In genomic region chr19:10611907-10612306, GRCh38 we compare ENCODE assay signal across 19 cellular contexts. TPM values are rescaled to one million over a fixed set of nuclear protein-coding genes. Genes with fewer than 3 reads are reported as not detected.
DNase-seq lines count a peak whose midpoint lies in the region; ATAC-seq and TF ChIP-seq lines count a peak whose summit lies in the region.
"Had no signal": no experiment of that assay in that cellular context is flagged by ENCODE, and none has a peak within 500 bp of the region (broad histone marks: within the 10 kb centered on the region; RNA-seq: fewer than 3 reads in every experiment).

No MANE protein-coding gene starts in this region.

- peaks cover 9% of the 10 kb centered on the region for H3K36me3 Mint-ChIP-seq in T-helper 2 cell treated with Interferon-gamma antibody and Interleukin-4, amounts not matched to agents 5 μg/mL and 100 μg/mL, for 36 hours (ENCODE audit: low read depth)
- H3K36me3 Mint-ChIP-seq: activated naive CD8-positive, alpha-beta T cell had no signal

- H3K36me3 ChIP-seq in heart left ventricle (no peaks in the 10 kb centered on the region), adrenal gland (replicated peaks in 1 of 2) (no peaks in the 10 kb centered on the region), neutrophil (peaks cover 38% of the 10 kb centered on the region), tibial nerve (no peaks in the 10 kb centered on the region)
- H3K36me3 ChIP-seq: breast epithelium had no signal

- no peak for ATAC-seq in heart left ventricle
- ATAC-seq: activated T-cell treated with anti-CD3 and anti-CD28 coated beads, Interleukin-2, amount 50 U/mL, for 72 hours had no signal

- peaks cover 8% of the 10 kb centered on the region for H3K4me1 Mint-ChIP-seq in T-helper 2 cell treated with Interferon-gamma antibody and Interleukin-4, amounts not matched to agents 5 μg/mL and 100 μg/mL, for 36 hours (ENCODE audit: low read depth)

- H3K4me1 ChIP-seq in heart left ventricle (peaks cover 7 to 50% (median 36%) of the 10 kb centered on the region in 12 donors), adrenal gland (replicated peaks in 1 of 2) (peaks cover 13 to 23% of the 10 kb centered on the region in 2 donors), neutrophil (ENCODE audit: control insufficient read depth in 1 of 2, insufficient read depth in 1 of 2, low read depth in 1 of 2, low read length in 1 of 2) (peaks cover 39 to 45% of the 10 kb centered on the region in 2 experiments), tibial nerve (peaks cover 0 to 62% (median 34%) of the 10 kb centered on the region in 4 donors)

- no peak for TF ChIP-seq EP300 in tibial nerve (IDR thresholded peaks at IDR 0.05)

- H3K27ac ChIP-seq in heart left ventricle (peak overlapping the region in 11 of 12 donors; percentile 66 to 85 (median 81)), adrenal gland (peak overlapping the region in 3 of 5 donors; percentile 1 to 67 (median 57)), neutrophil (peak overlapping the region; percentile 61), tibial nerve (peak overlapping the region; percentile 65 to 93 (median 80))
- H3K27ac ChIP-seq: VCaP had no signal

- no peaks in the 10 kb centered on the region for H3K27me3 Mint-ChIP-seq in T-helper 2 cell treated with Interferon-gamma antibody and Interleukin-4, amounts not matched to agents 5 μg/mL and 100 μg/mL, for 36 hours (ENCODE audit: low read depth)
- H3K27me3 Mint-ChIP-seq: activated CD4-positive, alpha-beta memory T cell treated with anti-CD3 and anti-CD28 coated beads, Interleukin-2, amount 10 ng/mL, durations not matched to agents 7 days and 5 days; activated naive CD8-positive, alpha-beta T cell had no signal

- intact Hi-C loops in heart left ventricle (cut with DNase I) (loop anchor here in 1 of 10 donors (1.0 kb wide), 1 partner anchor 13 kb away; the partner anchor contains the start of gene SLC44A2), cardiac septum (cut with DNase I) (loop anchor here (1.0 kb wide), 1 partner anchor 13 kb away; the partner anchor contains the start of gene SLC44A2), adrenal gland (cut with DNase I) (no loop called here)

- DNase-seq in heart left ventricle (no peak), cardiac septum (ENCODE audit: low spot score) (no peak), adrenal gland (no peak), tibial nerve (ENCODE audit: low spot score in 2 of 2) (no peak), 8988T (no peak), GM10248 (ENCODE audit: extremely low spot score) (no peak)
- DNase-seq in T-helper 2 cell treated with Interferon-gamma antibody and Interleukin-4, amounts not matched to agents 5 μg/mL and 100 μg/mL, for 36 hours (ENCODE audit: low spot score) = no peak
- DNase-seq: activated CD4-positive, alpha-beta memory T cell treated with anti-CD3 and anti-CD28 coated beads, Interleukin-2, amount 10 ng/mL, durations not matched to agents 7 days and 5 days; activated T-cell treated with anti-CD3 and anti-CD28 coated beads, Interleukin-2, amount 50 U/mL, for 72 hours; DMS79; Kasumi-1; mesendoderm; NCI-H1436; NK-92 treated with Interleukin-12 subunit alpha and Interleukin-12 subunit beta, amount 100 ng/mL, for 24 hours; SW 1271 had no signal

- no peaks in the 10 kb centered on the region for H3K27me3 ChIP-seq in heart left ventricle
- H3K27me3 ChIP-seq in adrenal gland = no peaks in the 10 kb centered on the region
- H3K27me3 ChIP-seq in neutrophil = no peaks in the 10 kb centered on the region
- no peaks in the 10 kb centered on the region for H3K27me3 ChIP-seq in tibial nerve
- H3K27me3 ChIP-seq: breast epithelium had no signal

- no peaks in the 10 kb centered on the region for H3K9me3 Mint-ChIP-seq in T-helper 2 cell treated with Interferon-gamma antibody and Interleukin-4, amounts not matched to agents 5 μg/mL and 100 μg/mL, for 36 hours
- H3K9me3 Mint-ChIP-seq: activated CD4-positive, alpha-beta memory T cell treated with anti-CD3 and anti-CD28 coated beads, Interleukin-2, amount 10 ng/mL, durations not matched to agents 7 days and 5 days; activated T-cell treated with anti-CD3 and anti-CD28 coated beads, Interleukin-2, amount 50 U/mL, for 72 hours had no signal

- H3K4me3 ChIP-seq in heart left ventricle (no peak overlapping the region), adrenal gland (no peak overlapping the region), neutrophil (ENCODE audit: low read depth in 1 of 2, low read length in 1 of 2) (no peak overlapping the region), tibial nerve (no peak overlapping the region)

- no peaks in the 10 kb centered on the region for H3K9me3 ChIP-seq in heart left ventricle
- H3K9me3 ChIP-seq in adrenal gland (replicated peaks in 1 of 3) = no peaks in the 10 kb centered on the region
- no peaks in the 10 kb centered on the region for H3K9me3 ChIP-seq in neutrophil
- no peaks in the 10 kb centered on the region for H3K9me3 ChIP-seq in tibial nerve
- H3K9me3 ChIP-seq: breast epithelium had no signal

- no peak overlapping the region for H3K4me3 Mint-ChIP-seq in T-helper 2 cell treated with Interferon-gamma antibody and Interleukin-4, amounts not matched to agents 5 μg/mL and 100 μg/mL, for 36 hours
- H3K4me3 Mint-ChIP-seq: activated CD4-positive, alpha-beta memory T cell treated with anti-CD3 and anti-CD28 coated beads, Interleukin-2, amount 10 ng/mL, durations not matched to agents 7 days and 5 days; activated naive CD8-positive, alpha-beta T cell; activated T-cell treated with anti-CD3 and anti-CD28 coated beads, Interleukin-2, amount 50 U/mL, for 72 hours had no signal

- 78 to 85% (median 84%) methylated on average over 5 of the region's 5 CpGs for WGBS in heart left ventricle, 4 donors
- 63 to 75% (median 67%) methylated on average over 5 of the region's 5 CpGs for WGBS in adrenal gland, 4 donors
- 63 to 69% methylated on average over 5 of the region's 5 CpGs for WGBS in tibial nerve, 2 donors

- TF ChIP-seq POLR2A in heart left ventricle (IDR thresholded peaks at IDR 0.05) = no peak
- TF ChIP-seq POLR2A in adrenal gland (IDR thresholded peaks at IDR 0.05) = no peak
- no peak for TF ChIP-seq POLR2A in tibial nerve (IDR thresholded peaks at IDR 0.05)

- CTCF ChIA-PET in GM10248 (lab: Yijun Ruan, JAX) = interaction anchor here (1.2 to 2.3 kb wide), 4 partner anchors 17 to 35 kb away, joined by 3 to 16 read pairs (median 11); no protein-coding TSS in a partner anchor

- POLR2A ChIA-PET in GM10248 (lab: Yijun Ruan, JAX) = interaction anchor here (0.6 kb wide), 1 partner anchor 50 kb away, joined by 5 read pairs; no protein-coding TSS in a partner anchor

- no peak overlapping the region for H3K27ac Mint-ChIP-seq in T-helper 2 cell treated with Interferon-gamma antibody and Interleukin-4, amounts not matched to agents 5 μg/mL and 100 μg/mL, for 36 hours
- H3K27ac Mint-ChIP-seq: activated CD4-positive, alpha-beta memory T cell treated with anti-CD3 and anti-CD28 coated beads, Interleukin-2, amount 10 ng/mL, durations not matched to agents 7 days and 5 days; activated T-cell treated with anti-CD3 and anti-CD28 coated beads, Interleukin-2, amount 50 U/mL, for 72 hours had no signal

- TF ChIP-seq CTCF in heart left ventricle (IDR thresholded peaks at IDR 0.05) (no peak), adrenal gland (IDR thresholded peaks at IDR 0.05) (no peak), neutrophil (IDR thresholded peaks at IDR 0.05) (no peak), tibial nerve (IDR thresholded peaks at IDR 0.05) (no peak), GM10248 (IDR thresholded peaks at IDR 0.05; ENCODE audit: control extremely low read depth, extremely low read depth, low read depth, missing control alignments) (no peak)

RNA-seq across cellular contexts. Expression of gene SLC44A2, which starts 13.4 kb away (rescaled TPM):
- 100 to 1,000 TPM in 2 of 9 donors, 10 to 100 TPM in 7; 63.8 to 130 (median 91.9) TPM for total RNA-seq in heart left ventricle
- polyA plus RNA-seq in heart left ventricle = 10 to 100 TPM; 43.1 to 66.3 TPM
- total RNA-seq in cardiac septum = 114 TPM
- 100 to 1,000 TPM in 4 of 8 donors, 10 to 100 TPM in 4; 48.8 to 188 (median 100) TPM for total RNA-seq in adrenal gland
- 10 to 100 TPM; 67.3 to 92.3 (median 68.1) TPM for polyA plus RNA-seq in adrenal gland
- 100 to 1,000 TPM; 104 to 193 (median 132) TPM for total RNA-seq in tibial nerve

RNA-seq across cellular contexts. Expression of gene AP1M2, which starts 24.8 kb away (rescaled TPM):
- total RNA-seq in heart left ventricle (1 to 10 TPM in 1 of 9 donors, not detected in 8; 3.6 TPM), cardiac septum (not detected), adrenal gland (under 1 TPM in 2 of 8 donors, not detected in 6; 0.19 to 0.43 TPM), tibial nerve (not detected)
- polyA plus RNA-seq in heart left ventricle (not detected), adrenal gland (under 1 TPM in 2 of 3 donors, not detected in 1; 0.10 to 0.97 TPM)
- total RNA-seq: activated CD4-positive, alpha-beta memory T cell treated with anti-CD3 and anti-CD28 coated beads, Interleukin-2, amount 10 ng/mL, durations not matched to agents 7 days and 5 days; activated T-cell treated with anti-CD3 and anti-CD28 coated beads, Interleukin-2, amount 50 U/mL, for 72 hours had no signal

RNA-seq across cellular contexts. Expression of gene ILF3, which starts 42.2 kb away (rescaled TPM):
- 100 to 1,000 TPM in 7 of 9 donors, 10 to 100 TPM in 2; 45.7 to 140 (median 118) TPM for total RNA-seq in heart left ventricle
- 10 to 100 TPM; 62.1 to 94.4 TPM for polyA plus RNA-seq in heart left ventricle
- 115 TPM for total RNA-seq in cardiac septum
- total RNA-seq in adrenal gland = 100 to 1,000 TPM in 5 of 8 donors, 10 to 100 TPM in 3; 75.0 to 254 (median 145) TPM
- 100 to 1,000 TPM; 192 to 232 (median 219) TPM for polyA plus RNA-seq in adrenal gland
- total RNA-seq in tibial nerve = 100 to 1,000 TPM; 109 to 166 (median 127) TPM

RNA-seq across cellular contexts. Expression of gene CDKN2D, which starts 43.1 kb away (rescaled TPM):
- 10 to 100 TPM in 6 of 9 donors, 1 to 10 TPM in 3; 6.8 to 19.9 (median 11.8) TPM for total RNA-seq in heart left ventricle
- polyA plus RNA-seq in heart left ventricle = 10 to 100 TPM; 11.1 to 28.0 TPM
- total RNA-seq in cardiac septum = 14.9 TPM
- total RNA-seq in adrenal gland = 10 to 100 TPM in 1 of 8 donors, 1 to 10 TPM in 7; 1.9 to 15.1 (median 6.4) TPM
- polyA plus RNA-seq in adrenal gland = 10 to 100 TPM in 2 of 3 donors, 1 to 10 TPM in 1; 7.4 to 11.2 (median 10.0) TPM
- 10 to 100 TPM; 14.4 to 20.2 (median 15.9) TPM for total RNA-seq in tibial nerve

RNA-seq across cellular contexts. Expression of gene KRI1, which starts 46.1 kb away (rescaled TPM):
- 10 to 100 TPM in 6 of 9 donors, 1 to 10 TPM in 3; 6.7 to 13.0 (median 10.4) TPM for total RNA-seq in heart left ventricle
- polyA plus RNA-seq in heart left ventricle = 10 to 100 TPM in 1 of 2 donors, 1 to 10 TPM in 1; 9.8 to 15.0 TPM
- 10.8 TPM for total RNA-seq in cardiac septum
- total RNA-seq in adrenal gland = 10 to 100 TPM in 7 of 8 donors, 1 to 10 TPM in 1; 7.1 to 32.4 (median 18.8) TPM
- polyA plus RNA-seq in adrenal gland = 10 to 100 TPM; 29.7 to 69.0 (median 29.8) TPM
- total RNA-seq in tibial nerve = 10 to 100 TPM; 22.9 to 27.9 (median 23.3) TPM
